In genomic region chr1:119988316-119989067, GRCh38 we compare ENCODE assay signal across 11 cellular contexts.
A peak's percentile ranks its signal among the peaks of the same experiment; 100 is the strongest.
DNase-seq lines count a peak whose midpoint lies in the region; ATAC-seq and TF ChIP-seq lines count a peak whose summit lies in the region.
"Had no signal": no experiment of that assay in that cellular context is flagged by ENCODE, and none has a peak within 500 bp of the region (broad histone marks: within the 10 kb centered on the region; RNA-seq: fewer than 3 reads in every experiment).

No MANE protein-coding gene starts in this region.

- peak; percentile 80 to 87 for ATAC-seq in activated naive CD4-positive, alpha-beta T cell treated with anti-CD3 and anti-CD28 coated beads, Interleukin-2, amount 50 U/mL, for 72 hours
- no peak for ATAC-seq in GM21515 (IDR thresholded peaks at IDR 0.05; ENCODE audit: unreplicated experiment)
- ATAC-seq: gastrocnemius medialis had no signal

- CTCF ChIA-PET in GM10248 (lab: Yijun Ruan, JAX) (interaction anchor here (1.3 to 2.8 kb wide), 2 partner anchors 8 to 20 kb away, joined by 3 to 15 read pairs; no protein-coding TSS in a partner anchor), HEK293T (lab: Yijun Ruan, JAX) (no interaction called here)

- peaks cover 3% of the 10 kb centered on the region for H4K20me1 ChIP-seq in osteoblast (ENCODE audit: insufficient read depth, low read length)

- peaks cover 15 to 22% of the 10 kb centered on the region in 2 donors for H3K36me3 Mint-ChIP-seq in activated naive CD4-positive, alpha-beta T cell treated with anti-CD3 and anti-CD28 coated beads, Interleukin-2, amount 50 U/mL, for 72 hours

- H3K9me3 Mint-ChIP-seq in activated naive CD4-positive, alpha-beta T cell treated with anti-CD3 and anti-CD28 coated beads, Interleukin-2, amount 50 U/mL, for 72 hours = no peaks in the 10 kb centered on the region
- H3K9me3 Mint-ChIP-seq: IgD-negative memory B cell had no signal

- peaks cover 51% of the 10 kb centered on the region for H3K79me2 ChIP-seq in osteoblast (ENCODE audit: insufficient read depth, low read length)

- peaks cover 46% of the 10 kb centered on the region for H3K4me1 ChIP-seq in osteoblast (ENCODE audit: insufficient read depth, low read length)

- H3K36me3 ChIP-seq in osteoblast (ENCODE audit: insufficient read depth, low read length) = peaks cover 22% of the 10 kb centered on the region
- H3K36me3 ChIP-seq: gastrocnemius medialis had no signal

- DNase-seq in GM10248 (ENCODE audit: extremely low spot score) (peak; percentile 6), HS-27A (ENCODE audit: low read depth) (peak; percentile 59), osteoblast (ENCODE audit: insufficient read length, low spot score, missing footprints) (no peak), HEK293T (ENCODE audit: extremely low spot score) (no peak), KG1 (lab: John Stamatoyannopoulos, UW) (no peak), NK-92 (lab: John Stamatoyannopoulos, UW; ENCODE audit: unreplicated experiment) (no peak)
- DNase-seq in activated naive CD4-positive, alpha-beta T cell treated with anti-CD3 and anti-CD28 coated beads, Interleukin-2, amount 50 U/mL, for 72 hours (ENCODE audit: low spot score in 2 of 2) = peak in 1 of 2 donors; percentile 28
- DNase-seq: gastrocnemius medialis, SHP77 had no signal

- POLR2A ChIA-PET in GM10248 (lab: Yijun Ruan, JAX) (no interaction called here), HEK293T (lab: Yijun Ruan, JAX) (no interaction called here)

- H3K27ac ChIP-seq in osteoblast (ENCODE audit: low read depth, low read length) = peak overlapping the region; percentile 90

- peak overlapping the region; percentile 80 to 94 for H3K27ac Mint-ChIP-seq in activated naive CD4-positive, alpha-beta T cell treated with anti-CD3 and anti-CD28 coated beads, Interleukin-2, amount 50 U/mL, for 72 hours

- H2AFZ ChIP-seq in osteoblast (ENCODE audit: low read length) = no peak overlapping the region

- H3K4me2 ChIP-seq in osteoblast (ENCODE audit: insufficient read depth, low read length) = peak overlapping the region; percentile 57

- no peaks in the 10 kb centered on the region for H3K27me3 ChIP-seq in osteoblast (ENCODE audit: insufficient read depth, low read length)
- H3K27me3 ChIP-seq: gastrocnemius medialis had no signal

- no peaks in the 10 kb centered on the region for H3K9me3 ChIP-seq in osteoblast (ENCODE audit: low read depth, low read length)
- H3K9me3 ChIP-seq: gastrocnemius medialis had no signal

- no peak for TF ChIP-seq CTCF in GM10248 (IDR thresholded peaks at IDR 0.05; ENCODE audit: control extremely low read depth, extremely low read depth, low read depth, missing control alignments)
- TF ChIP-seq CTCF in osteoblast (IDR thresholded peaks at IDR 0.05; ENCODE audit: extremely low read depth, low read depth, low read length) = no peak

- no peak overlapping the region for H3K4me3 ChIP-seq in osteoblast (ENCODE audit: insufficient read depth, low read length)
- H3K4me3 ChIP-seq: gastrocnemius medialis had no signal

TF ChIP-seq in HEK293T, 16 proteins besides CTCF, POLR2A, EP300 and RAD21:
- TF ChIP-seq SP1 (IDR thresholded peaks at IDR 0.05) (no peak), ELF4 (IDR thresholded peaks at IDR 0.05) (no peak), SUZ12 (IDR thresholded peaks at IDR 0.05) (no peak)

Comparison
In these comparisons a context has a peak if more than half of its experiments do, and no peak if none do; other contexts are left out.
1. DNase-seq: peak in GM10248 (single experiment) and HS-27A (single experiment); none in osteoblast (single experiment), HEK293T (single experiment), KG1 (single experiment) and NK-92 (single experiment).